8 cellular contexts compared by ENCODE assay signal in the genomic region with DNA sequence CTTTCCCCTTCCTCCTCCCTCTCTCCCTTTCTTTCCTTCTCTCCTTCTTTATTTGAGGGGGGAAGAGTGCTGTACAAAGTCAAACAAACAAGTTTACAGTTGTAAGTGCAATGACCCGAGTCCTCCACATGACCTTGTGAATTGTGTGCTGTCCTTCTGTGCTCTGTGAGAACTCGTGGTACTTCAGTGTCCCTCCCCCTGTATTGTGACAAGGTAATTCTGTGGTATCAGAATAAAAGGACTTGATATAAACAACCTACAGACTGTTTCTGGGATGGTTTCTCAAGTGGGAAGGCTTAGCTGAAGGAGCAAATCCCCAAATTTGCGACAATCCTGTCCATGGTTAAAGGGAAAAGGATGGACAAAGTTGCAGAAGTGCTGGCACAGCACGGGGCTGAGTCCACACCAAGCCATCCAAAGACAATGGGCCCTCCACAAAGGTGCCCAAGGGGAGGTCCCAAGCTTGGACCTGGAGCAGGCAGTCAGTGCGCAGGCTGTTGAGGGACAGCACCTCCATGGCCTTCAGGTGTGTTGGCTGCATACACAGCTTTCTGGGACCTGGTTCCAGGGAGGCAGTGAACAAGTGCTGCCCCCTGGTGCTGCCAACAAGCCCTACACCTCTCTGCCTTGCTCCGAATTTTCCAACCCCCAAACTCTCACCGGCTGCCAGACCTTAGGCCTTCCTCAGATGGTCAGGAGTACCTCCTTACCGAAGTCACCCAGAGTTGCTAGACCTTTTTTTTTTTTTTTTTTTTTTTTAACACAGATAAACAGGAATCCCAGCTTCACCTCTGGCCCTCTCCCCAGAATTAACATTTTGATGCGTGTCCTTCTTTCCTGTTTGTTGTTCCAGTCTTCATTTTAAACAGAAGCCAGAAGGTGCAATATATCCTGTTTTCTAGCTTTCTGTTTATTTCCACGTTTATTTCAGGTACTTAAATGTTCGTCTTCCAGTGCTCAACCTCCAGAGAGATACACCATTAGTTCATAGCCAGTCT. TPM values are rescaled to one million over a fixed set of nuclear protein-coding genes. Genes with fewer than 3 reads are reported as not detected.
A peak's percentile ranks its signal among the peaks of the same experiment; 100 is the strongest.
DNase-seq lines count a peak whose midpoint lies in the region; ATAC-seq and TF ChIP-seq lines count a peak whose summit lies in the region.

No MANE protein-coding gene starts in this region.

- CTCF ChIA-PET in AG04449 (lab: Yijun Ruan, JAX) = interaction anchor here (0.9 to 5.4 kb wide), 41 partner anchors 8 to 575 kb away, joined by 3 to 441 read pairs (median 5); partner anchors contain the start of genes BSN and DAG1

- no peak overlapping the region for H3K27ac Mint-ChIP-seq in endodermal cell
- H3K27ac Mint-ChIP-seq in naive B cell = peak overlapping the region in 2 of 6 donors; percentile 71 to 93

- TF ChIP-seq CTCF in AG04449 (IDR thresholded peaks at IDR 0.05; ENCODE audit: insufficient read depth, low read length, missing control alignments) = peak; percentile 89
- TF ChIP-seq CTCF in endodermal cell (conservative IDR thresholded peaks at IDR 0.05) = peak; percentile 94

- H3K27ac ChIP-seq in endodermal cell (ENCODE audit: low read depth, low read length) = no peak overlapping the region

- no peaks in the 10 kb centered on the region for H3K27me3 ChIP-seq in endodermal cell (ENCODE audit: control insufficient read depth, insufficient read depth, low read length, poor library complexity, severe bottlenecking)

- H3K36me3 ChIP-seq in endodermal cell (ENCODE audit: control insufficient read depth, insufficient read depth, low read length) = peaks cover 12% of the 10 kb centered on the region

- H3K9me3 ChIP-seq in endodermal cell (ENCODE audit: control insufficient read depth, low read length) = no peaks in the 10 kb centered on the region

- H3K9ac ChIP-seq in endodermal cell (ENCODE audit: extremely low read depth, low read length, poor library complexity, severe bottlenecking) = no peak overlapping the region

- H3K4me3 Mint-ChIP-seq in endodermal cell = no peak overlapping the region
- H3K4me3 Mint-ChIP-seq in naive B cell = peak overlapping the region in 7 of 8 donors; percentile 26 to 88 (median 68)

- H3K36me3 Mint-ChIP-seq in endodermal cell (ENCODE audit: low read depth) = peaks cover 10% of the 10 kb centered on the region
- no peaks in the 10 kb centered on the region for H3K36me3 Mint-ChIP-seq in naive B cell

- H3K27me3 Mint-ChIP-seq in endodermal cell (ENCODE audit: insufficient read depth) (no peaks in the 10 kb centered on the region), naive B cell (peaks cover 0 to 7% (median 0%) of the 10 kb centered on the region in 3 donors)

- DNase-seq in AG04449 (ENCODE audit: low read depth, low spot score) (no peak), HK-2 (ENCODE audit: unreplicated experiment) (peak; percentile 59), endodermal cell (peak; percentile 95), naive B cell (peak; percentile 53), stromal cell of bone marrow (ENCODE audit: low read depth) (peak; percentile 21)
- peak; percentile 78 to 83 for DNase-seq in activated CD4-positive, alpha-beta T cell treated with anti-CD3 and anti-CD28 coated beads, Interleukin-2, amount 50 U/mL, for 48 hours

- H3K4me3 ChIP-seq in AG04449 (ENCODE audit: low read depth, low read length) (no peak overlapping the region), endodermal cell (ENCODE audit: low read length) (no peak overlapping the region)

- H3K9me3 Mint-ChIP-seq in endodermal cell = no peaks in the 10 kb centered on the region
- no peaks in the 10 kb centered on the region for H3K9me3 Mint-ChIP-seq in naive B cell

- H3K4me1 Mint-ChIP-seq in endodermal cell = peaks cover 22% of the 10 kb centered on the region
- H3K4me1 Mint-ChIP-seq in naive B cell = peaks cover 26 to 33% (median 32%) of the 10 kb centered on the region in 3 donors

- POLR2A ChIA-PET in AG04449 (lab: Yijun Ruan, JAX) = interaction anchor here (1.0 kb wide), 1 partner anchor 132 kb away, joined by 7 read pairs; no protein-coding TSS in a partner anchor

- 60 to 73% methylated on average over 6 to 11 of the region's 11 CpGs for WGBS in endodermal cell (ENCODE audit: insufficient coverage in 1 of 2, insufficient read length in 1 of 2), 2 experiments

- peaks cover 3% of the 10 kb centered on the region for H3K4me1 ChIP-seq in endodermal cell (ENCODE audit: control insufficient read depth, insufficient read depth, low read length)

- ATAC-seq in naive B cell (ENCODE audit: low read depth in 2 of 2) = no peak
- no peak for ATAC-seq in GM19467 (IDR thresholded peaks at IDR 0.05; ENCODE audit: unreplicated experiment)
- ATAC-seq in GM21786 (IDR thresholded peaks at IDR 0.05; ENCODE audit: unreplicated experiment) = no peak

RNA-seq across cellular contexts. Expression of gene APEH, which starts 2.6 kb away (rescaled TPM):
- 100 to 1,000 TPM; 188 to 216 TPM for total RNA-seq in endodermal cell
- polyA plus RNA-seq in endodermal cell (2013, experiment 1 of 2) = 90.5 TPM
- polyA plus RNA-seq in endodermal cell (2013, experiment 2 of 2) = 84.2 TPM
- 100 to 1,000 TPM in 1 of 6 donors, 10 to 100 TPM in 5; 73.4 to 105 (median 82.2) TPM for polyA plus RNA-seq in naive B cell (ENCODE audit: low read depth in 6 of 6)

RNA-seq across cellular contexts. Expression of gene MST1, which starts 17.7 kb away (rescaled TPM):
- total RNA-seq in endodermal cell = 10 to 100 TPM; 30.8 to 35.5 TPM
- polyA plus RNA-seq in endodermal cell (2013, experiment 1 of 2) = 21.9 TPM
- 17.2 TPM for polyA plus RNA-seq in endodermal cell (2013, experiment 2 of 2)
- 1 to 10 TPM in 2 of 6 donors, under 1 TPM in 1, not detected in 3; 0.41 to 1.8 (median 1.1) TPM for polyA plus RNA-seq in naive B cell (ENCODE audit: low read depth in 6 of 6)

RNA-seq across cellular contexts. Expression of gene RNF123, which starts 17.8 kb away (rescaled TPM):
- 10 to 100 TPM; 47.3 to 47.6 TPM for total RNA-seq in endodermal cell
- polyA plus RNA-seq in endodermal cell (2013, experiment 1 of 2) = 38.6 TPM
- polyA plus RNA-seq in endodermal cell (2013, experiment 2 of 2) = 33.5 TPM
- polyA plus RNA-seq in naive B cell (ENCODE audit: low read depth in 6 of 6) = 10 to 100 TPM in 5 of 6 donors, 1 to 10 TPM in 1; 5.7 to 19.5 (median 11.0) TPM

RNA-seq across cellular contexts. Expression of gene AMIGO3, which starts 47.9 kb away (rescaled TPM):
- 1 to 10 TPM; 1.4 to 3.0 TPM for total RNA-seq in endodermal cell
- 1.5 TPM for polyA plus RNA-seq in endodermal cell (2013, experiment 1 of 2)
- 1.7 TPM for polyA plus RNA-seq in endodermal cell (2013, experiment 2 of 2)
- under 1 TPM in 2 of 6 donors, not detected in 4; 0.30 to 0.77 TPM for polyA plus RNA-seq in naive B cell (ENCODE audit: low read depth in 6 of 6)

RNA-seq across cellular contexts. Expression of gene GMPPB, which starts 52.2 kb away (rescaled TPM):
- total RNA-seq in endodermal cell = 10 to 100 TPM; 35.5 to 38.2 TPM
- 20.3 TPM for polyA plus RNA-seq in endodermal cell (2013, experiment 1 of 2)
- 19.3 TPM for polyA plus RNA-seq in endodermal cell (2013, experiment 2 of 2)
- 10 to 100 TPM; 11.5 to 22.0 (median 14.6) TPM for polyA plus RNA-seq in naive B cell (ENCODE audit: low read depth in 6 of 6)
